ENCODE assay signal across 19 cellular contexts in the genomic region with DNA sequence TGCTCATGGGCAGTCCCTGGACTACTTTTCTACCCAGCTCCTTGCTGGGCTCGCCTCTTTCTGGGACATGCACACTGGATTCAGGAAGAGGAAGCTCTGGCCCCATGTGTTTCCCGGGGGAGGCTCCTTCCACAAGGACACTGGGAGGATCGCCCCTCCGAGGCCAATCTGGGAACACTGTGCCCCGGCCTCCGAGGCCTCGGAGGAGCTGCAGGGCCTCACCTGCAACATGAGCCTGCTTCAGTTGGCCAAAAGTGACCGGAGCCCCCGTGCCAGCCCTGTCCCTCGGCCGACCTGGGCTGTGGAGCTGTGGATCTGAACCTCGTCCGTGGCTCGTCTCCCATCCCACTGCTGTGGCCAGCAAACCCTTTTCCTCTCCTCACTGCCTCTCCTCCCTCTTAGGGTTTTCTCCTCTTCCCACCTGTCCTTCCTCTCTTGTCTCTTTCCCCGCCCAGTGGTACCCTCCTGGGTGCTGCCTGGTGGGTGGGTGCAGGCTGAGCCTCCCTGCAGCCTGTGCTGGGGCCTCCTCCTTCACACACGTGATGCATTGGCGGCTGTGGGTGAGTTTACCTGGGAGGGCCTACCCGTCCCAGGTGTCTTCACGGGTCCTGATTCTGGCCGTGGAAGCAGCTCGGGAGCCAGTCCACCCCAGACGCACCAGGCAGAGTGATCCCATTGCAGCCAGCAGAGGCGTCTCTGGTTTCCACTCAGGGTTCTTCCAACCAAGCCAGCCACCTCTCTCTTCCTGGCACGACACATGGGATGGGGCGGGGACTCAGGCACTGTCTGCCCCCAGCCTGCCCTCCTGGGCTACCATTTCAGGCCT.
"Had no signal": no experiment of that assay in that cellular context is flagged by ENCODE, and none has a peak within 500 bp of the region (broad histone marks: within the 10 kb centered on the region; RNA-seq: fewer than 3 reads in every experiment).

No MANE protein-coding gene starts in this region.

- H3K79me2 ChIP-seq: parathyroid adenoma had no signal

- H3K9me3 ChIP-seq: esophagus squamous epithelium, gastroesophageal sphincter, heart left ventricle, right lobe of liver, testis had no signal

- H3K4me1 ChIP-seq: esophagus squamous epithelium, gastroesophageal sphincter, heart left ventricle, parathyroid adenoma, right lobe of liver had no signal

- DNase-seq: activated B cell treated with CpG ODN at 0.5 μM for 24 hours; activated CD4-positive, alpha-beta T cell treated with anti-CD3 and anti-CD28 coated beads for 36 hours; activated CD4-positive, alpha-beta T cell treated with anti-CD3 and anti-CD28 coated beads, Interleukin-2, amount 50 U/mL, for 4 hours; activated CD8-positive, alpha-beta memory T cell treated with anti-CD3 and anti-CD28 coated beads for 24 hours; activated CD8-positive, alpha-beta memory T cell treated with anti-CD3 and anti-CD28 coated beads, Interleukin-2, amount 50 U/mL, for 4 hours; activated naive CD8-positive, alpha-beta T cell treated with anti-CD3 and anti-CD28 coated beads for 36 hours; activated T-cell treated with anti-CD3 and anti-CD28 coated beads, Interleukin-2, amount 50 U/mL, for 24 hours; esophagus squamous epithelium; naive thymus-derived CD8-positive, alpha-beta T cell; stimulated activated CD4-positive, alpha-beta T cell treated with anti-CD3 and anti-CD28 coated beads, Interleukin-4, amount 100 ng/mL, for 1 hour; stimulated activated naive CD4-positive, alpha-beta T cell; T1000; testis had no signal

- H2AFZ ChIP-seq: parathyroid adenoma had no signal

- H3K9ac ChIP-seq: parathyroid adenoma had no signal

- H3K27me3 ChIP-seq: right lobe of liver, testis had no signal

- H3K36me3 ChIP-seq: esophagus squamous epithelium, gastroesophageal sphincter, heart left ventricle, right lobe of liver had no signal

- H3K27ac ChIP-seq: coronary artery, esophagus squamous epithelium, gastroesophageal sphincter, heart left ventricle, parathyroid adenoma, right lobe of liver, skin epidermis, testis had no signal

- H3K4me3 ChIP-seq: coronary artery, esophagus squamous epithelium, gastroesophageal sphincter, heart left ventricle, right lobe of liver, skin epidermis, testis had no signal
